9 cellular contexts compared by ENCODE assay signal in genomic region chr13:39684531-39685137, GRCh38. TPM values are rescaled to one million over a fixed set of nuclear protein-coding genes. Genes with fewer than 3 reads are reported as not detected.
DNase-seq lines count a peak whose midpoint lies in the region; ATAC-seq and TF ChIP-seq lines count a peak whose summit lies in the region.
"Had no signal": no experiment of that assay in that cellular context is flagged by ENCODE, and none has a peak within 500 bp of the region (broad histone marks: within the 10 kb centered on the region; RNA-seq: fewer than 3 reads in every experiment).

No MANE protein-coding gene starts in this region.

- H3K9me3 ChIP-seq in thyroid gland, result no peaks in the 10 kb centered on the region

- H3K4me1 ChIP-seq in thyroid gland, result no peaks in the 10 kb centered on the region

- ATAC-seq in GM19328 (IDR thresholded peaks at IDR 0.05; ENCODE audit: unreplicated experiment), result no peak

- H3K36me3 Mint-ChIP-seq in CD14-positive monocyte, result peaks cover 37 to 39% of the 10 kb centered on the region in 2 donors

- DNase-seq in CD14-positive monocyte (ENCODE audit: low spot score), result no peak
- DNase-seq in HT-29 (ENCODE audit: low spot score), result peak; percentile 52
- DNase-seq in SK-N-DZ (ENCODE audit: low spot score), result peak; percentile 43
- DNase-seq in globus pallidus (ENCODE audit: low spot score), result peak; percentile 21
- no peak for DNase-seq in thyroid gland
- DNase-seq in activated CD8-positive, alpha-beta memory T cell treated with anti-CD3 and anti-CD28 coated beads, Interleukin-2, amount 50 U/mL, for 48 hours, result no peak
- DNase-seq in activated T-cell treated with anti-CD3 and anti-CD28 coated beads, Interleukin-2, amount 50 U/mL, for 1 hour, result no peak

- 70% methylated on average over 3 of the region's 3 CpGs for WGBS in thyroid gland, 2 donors

- H3K36me3 ChIP-seq in thyroid gland, result peaks cover 6 to 7% of the 10 kb centered on the region in 2 donors

- H3K27me3 ChIP-seq in thyroid gland, result no peaks in the 10 kb centered on the region

- no peaks in the 10 kb centered on the region for H3K27me3 Mint-ChIP-seq in CD14-positive monocyte (ENCODE audit: low read depth in 3 of 3)
- H3K27me3 Mint-ChIP-seq: stimulated activated naive CD8-positive, alpha-beta T cell treated with anti-CD3 and anti-CD28 coated beads, Interleukin-15, Interleukin-2, amounts not matched to agents 100 ng/mL and 50 ng/mL, for 24 hours had no signal

- H3K4me3 Mint-ChIP-seq in CD14-positive monocyte, result no peak overlapping the region
- H3K4me3 Mint-ChIP-seq: stimulated activated naive CD8-positive, alpha-beta T cell treated with anti-CD3 and anti-CD28 coated beads, Interleukin-15, Interleukin-2, amounts not matched to agents 100 ng/mL and 50 ng/mL, for 24 hours had no signal

- H3K27ac ChIP-seq in thyroid gland, result no peak overlapping the region

- no peak overlapping the region for H3K27ac Mint-ChIP-seq in CD14-positive monocyte
- H3K27ac Mint-ChIP-seq: stimulated activated naive CD8-positive, alpha-beta T cell treated with anti-CD3 and anti-CD28 coated beads, Interleukin-15, Interleukin-2, amounts not matched to agents 100 ng/mL and 50 ng/mL, for 24 hours had no signal

- TF ChIP-seq POLR2A in thyroid gland (IDR thresholded peaks at IDR 0.05), result no peak

- peaks cover 11% of the 10 kb centered on the region for H3K4me1 Mint-ChIP-seq in CD14-positive monocyte

- TF ChIP-seq CTCF in CD14-positive monocyte (IDR thresholded peaks at IDR 0.05), result peak; percentile 63
- peak in 4 of 6 experiments; percentile 3 to 53 (median 42) for TF ChIP-seq CTCF in thyroid gland (IDR thresholded peaks at IDR 0.05)

- H3K4me3 ChIP-seq in thyroid gland (replicated peaks in 1 of 3), result no peak overlapping the region

- H3K9me3 Mint-ChIP-seq in CD14-positive monocyte, result peaks cover 0 to 7% (median 3%) of the 10 kb centered on the region in 7 donors
- H3K9me3 Mint-ChIP-seq: stimulated activated naive CD8-positive, alpha-beta T cell treated with anti-CD3 and anti-CD28 coated beads, Interleukin-15, Interleukin-2, amounts not matched to agents 100 ng/mL and 50 ng/mL, for 24 hours had no signal

- intact Hi-C loops in CD14-positive monocyte (cut with micrococcal nuclease) (loop anchor here (5.0 to 10.0 kb wide), 2 partner anchors 998 to 1090 kb away; partner anchors contain the start of gene MRPS31 (in 1 of the 2)), thyroid gland (cut with DNase I) (loop anchor here (10.0 kb wide), 1 partner anchor 1000 kb away; no protein-coding TSS in a partner anchor)

RNA-seq across cellular contexts. Expression of gene COG6, which starts 29.2 kb away (rescaled TPM):
- 10 to 100 TPM in 1 of 2 donors, 1 to 10 TPM in 1; 8.4 to 11.0 TPM for polyA plus RNA-seq in CD14-positive monocyte
- total RNA-seq in HT-29 (2014; rRNA removed; shearing (Covaris generic)), result 13.2 and 15.6 TPM in 2 replicates
- 14.3 and 14.7 TPM in 2 replicates for polyA plus RNA-seq in SK-N-DZ (2014; cell fraction: cytosol; rRNA removed)
- 14.6 and 21.2 TPM in 2 replicates for polyA plus RNA-seq in SK-N-DZ (2014; cell fraction: nucleus; rRNA removed)
- total RNA-seq in thyroid gland, result 10 to 100 TPM; 29.0 to 77.3 (median 38.4) TPM

Comparison
In these comparisons a context has a peak if more than half of its experiments do, and no peak if none do; other contexts are left out.
1. DNase-seq: peak in HT-29 (single experiment), SK-N-DZ (single experiment) and globus pallidus (single experiment); none in CD14-positive monocyte (single experiment), thyroid gland (0 of 2), activated CD8-positive, alpha-beta memory T cell treated with anti-CD3 and anti-CD28 coated beads, Interleukin-2, amount 50 U/mL, for 48 hours (single experiment) and activated T-cell treated with anti-CD3 and anti-CD28 coated beads, Interleukin-2, amount 50 U/mL, for 1 hour (single experiment).